1 cellular context compared by ENCODE assay signal in the genomic region with DNA sequence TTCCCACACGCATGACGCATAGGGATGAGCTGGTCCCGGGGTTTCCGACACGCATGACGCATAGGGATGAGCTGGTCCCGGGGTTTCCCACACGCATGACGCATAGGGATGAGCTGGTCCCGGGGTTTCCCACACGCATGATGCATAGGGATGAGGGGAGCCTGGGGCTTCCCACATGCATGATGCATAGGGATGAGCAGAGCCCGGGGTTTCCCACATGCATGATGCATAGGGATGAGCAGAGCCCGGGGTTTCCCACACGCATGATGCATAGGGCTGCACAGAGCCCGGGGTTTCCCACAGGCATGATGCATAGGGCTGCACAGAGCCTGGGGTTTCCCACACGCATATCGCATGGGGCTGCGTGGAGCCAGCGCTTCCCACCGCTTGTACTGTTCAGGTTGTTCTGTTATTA. TPM values are rescaled to one million over a fixed set of nuclear protein-coding genes. Genes with fewer than 3 reads are reported as not detected.
"Had no signal": no experiment of that assay in that cellular context is flagged by ENCODE, and none has a peak within 500 bp of the region (broad histone marks: within the 10 kb centered on the region; RNA-seq: fewer than 3 reads in every experiment).

No MANE protein-coding gene starts in this region.

RNA-seq across cellular contexts. Expression of gene SLC22A1, which starts 12.7 kb away (rescaled TPM):
- total RNA-seq: right atrium auricular region had no signal
